ENCODE assay signal across 13 cellular contexts in the genomic region with DNA sequence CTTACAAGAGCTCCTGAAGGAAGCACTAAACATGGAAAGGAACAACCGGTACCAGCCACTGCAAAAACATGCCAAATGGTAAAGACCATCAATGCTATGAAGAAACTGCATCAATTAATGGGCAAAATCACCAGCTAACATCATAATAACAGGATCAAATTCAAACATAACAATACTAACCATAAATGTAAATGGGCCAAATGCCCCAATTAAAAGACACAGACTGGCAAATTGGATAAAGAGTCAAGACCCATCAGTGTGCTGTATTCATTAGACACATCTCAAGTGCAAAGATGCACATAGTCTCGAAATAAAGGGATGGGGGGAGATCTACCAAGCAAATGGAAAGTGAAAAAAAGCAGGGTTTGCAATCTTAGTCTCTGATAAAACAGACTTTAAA. TPM values are rescaled to one million over a fixed set of nuclear protein-coding genes. Genes with fewer than 3 reads are reported as not detected.
"Had no signal": no experiment of that assay in that cellular context is flagged by ENCODE, and none has a peak within 500 bp of the region (broad histone marks: within the 10 kb centered on the region; RNA-seq: fewer than 3 reads in every experiment).

No MANE protein-coding gene starts in this region.

RNA-seq across cellular contexts. Expression of a gene that starts 47.6 kb away (rescaled TPM):
- total RNA-seq: colonic mucosa, dermis blood vessel endothelial cell, dermis microvascular lymphatic vessel endothelial cell, endothelial cell of umbilical vein, epithelial cell of proximal tubule, esophagus muscularis mucosa, fibroblast of lung, fibroblast of villous mesenchyme, foreskin keratinocyte, gastrocnemius medialis, gastroesophageal sphincter, glomerular endothelial cell had no signal
- polyA plus RNA-seq: endothelial cell of umbilical vein, fibroblast of lung, foreskin keratinocyte, hepatocyte had no signal
